Comparison of ENCODE assay signal across 18 cellular contexts in the genomic region with DNA sequence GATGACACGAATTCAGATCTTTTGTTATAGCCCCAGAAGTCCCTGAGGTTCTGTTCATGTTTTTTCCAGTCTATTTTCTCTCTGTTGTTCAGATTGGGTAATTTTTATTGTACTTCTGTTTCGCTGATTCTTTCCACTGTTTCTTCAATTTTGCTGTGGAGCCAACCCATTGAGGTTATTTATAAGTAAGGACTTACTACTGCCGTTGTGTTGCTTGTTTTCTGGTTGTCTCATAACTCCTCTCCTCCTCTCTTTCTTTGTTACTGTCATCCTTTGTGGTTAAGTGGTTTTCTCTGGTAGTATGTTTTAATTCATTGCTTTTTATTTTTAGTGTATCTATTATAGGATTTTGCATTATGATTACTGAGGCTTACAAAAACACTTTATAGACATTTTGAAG.
"Had no signal": no experiment of that assay in that cellular context is flagged by ENCODE, and none has a peak within 500 bp of the region (broad histone marks: within the 10 kb centered on the region; RNA-seq: fewer than 3 reads in every experiment).

No MANE protein-coding gene starts in this region.

- H3K36me3 Mint-ChIP-seq: WTC11 had no signal

- H3K27ac ChIP-seq: gastroesophageal sphincter, heart right ventricle, pancreas, thyroid gland had no signal

- H3K27ac Mint-ChIP-seq: activated CD4-positive, alpha-beta T cell treated with anti-CD3 and anti-CD28 coated beads for 36 hours; activated naive CD4-positive, alpha-beta T cell treated with anti-CD3 and anti-CD28 coated beads for 36 hours; naive thymus-derived CD8-positive, alpha-beta T cell; T-helper 2 cell treated with Interferon-gamma antibody and Interleukin-4, amounts not matched to agents 5 μg/mL and 100 μg/mL, for 36 hours; WTC11 had no signal

- H3K9me3 Mint-ChIP-seq: T-helper 2 cell treated with Interferon-gamma antibody and Interleukin-4, amounts not matched to agents 5 μg/mL and 100 μg/mL, for 36 hours; WTC11 had no signal

- DNase-seq: activated CD4-positive, alpha-beta T cell treated with anti-CD3 and anti-CD28 coated beads for 36 hours; activated CD4-positive, alpha-beta T cell treated with anti-CD3 and anti-CD28 coated beads, Interleukin-2, amount 50 U/mL, for 48 hours; activated naive CD4-positive, alpha-beta T cell treated with anti-CD3 and anti-CD28 coated beads for 36 hours; activated T-cell treated with anti-CD3 and anti-CD28 coated beads for 4 hours; cerebellar nuclear complex; effector CD4-positive, alpha-beta T cell; heart right ventricle; mesendoderm; naive thymus-derived CD8-positive, alpha-beta T cell; pancreas; stimulated activated CD4-positive, alpha-beta T cell treated with anti-CD3 and anti-CD28 coated beads, Interleukin-4, amount 100 ng/mL, for 4 hours; stimulated activated naive CD4-positive, alpha-beta T cell treated with Interleukin-2 at 50 U/mL for 16 hours; thyroid gland had no signal

- H3K4me3 ChIP-seq: gastroesophageal sphincter, heart right ventricle, pancreas, thyroid gland had no signal

- ATAC-seq: esophagus mucosa; gastroesophageal sphincter; heart right ventricle; naive thymus-derived CD8-positive, alpha-beta T cell; pancreas; sciatic nerve; WTC11 had no signal

- H3K4me3 Mint-ChIP-seq: activated CD4-positive, alpha-beta T cell treated with anti-CD3 and anti-CD28 coated beads for 36 hours; activated naive CD4-positive, alpha-beta T cell treated with anti-CD3 and anti-CD28 coated beads for 36 hours; naive thymus-derived CD8-positive, alpha-beta T cell; T-helper 2 cell treated with Interferon-gamma antibody and Interleukin-4, amounts not matched to agents 5 μg/mL and 100 μg/mL, for 36 hours; WTC11 had no signal

- H3K4me1 ChIP-seq: heart right ventricle, pancreas, thyroid gland had no signal

- H3K36me3 ChIP-seq: gastroesophageal sphincter, heart right ventricle, pancreas, thyroid gland had no signal

- H3K9me3 ChIP-seq: gastroesophageal sphincter, pancreas, thyroid gland had no signal

- H3K27me3 ChIP-seq: gastroesophageal sphincter, pancreas, thyroid gland had no signal
